ENCODE assay signal across 18 cellular contexts in genomic region chr4:93184093-93184492, GRCh38.
DNase-seq lines count a peak whose midpoint lies in the region; ATAC-seq and FAIRE-seq lines count a peak whose summit lies in the region.
"Had no signal": no experiment of that assay in that cellular context is flagged by ENCODE, and none has a peak within 500 bp of the region (broad histone marks: within the 10 kb centered on the region; RNA-seq: fewer than 3 reads in every experiment).

No MANE protein-coding gene starts in this region.

- H3K9me3 Mint-ChIP-seq in naive thymus-derived CD8-positive, alpha-beta T cell, result peaks cover 0 to 17% (median 7%) of the 10 kb centered on the region in 9 donors
- H3K9me3 Mint-ChIP-seq: activated naive CD4-positive, alpha-beta T cell treated with anti-CD3 and anti-CD28 coated beads, Interleukin-2, amount 50 U/mL, for 24 hours had no signal

- ATAC-seq in esophagus mucosa (peak; percentile 90), HG03460 (IDR thresholded peaks at IDR 0.05; ENCODE audit: unreplicated experiment) (no peak)
- no peak for ATAC-seq in naive thymus-derived CD8-positive, alpha-beta T cell
- ATAC-seq: heart right ventricle; left ventricle myocardium superior; natural killer cell treated with Interleukin-12 subunit alpha and Interleukin-12 subunit beta and Interleukin-15 and Interleukin-18, amount 100 ng/mL, for 72 hours had no signal

- no peaks in the 10 kb centered on the region for H3K27me3 Mint-ChIP-seq in naive thymus-derived CD8-positive, alpha-beta T cell
- H3K27me3 Mint-ChIP-seq: activated naive CD4-positive, alpha-beta T cell treated with anti-CD3 and anti-CD28 coated beads, Interleukin-2, amount 50 U/mL, for 24 hours; CD4-positive, alpha-beta memory T cell; natural killer cell treated with Interleukin-12 subunit alpha and Interleukin-12 subunit beta and Interleukin-15 and Interleukin-18, amount 100 ng/mL, for 72 hours had no signal

- DNase-seq in NCI-H2196 (lab: John Stamatoyannopoulos, UW; ENCODE audit: unreplicated experiment), result peak; percentile 19
- DNase-seq in NCI-H2196 treated with DMSO at 0.1 percent for 48 hours (lab: John Stamatoyannopoulos, UW; ENCODE audit: unreplicated experiment), result no peak
- peak; percentile 91 for DNase-seq in NCI-H345 treated with DMSO at 0.1 percent for 48 hours (lab: John Stamatoyannopoulos, UW; ENCODE audit: unreplicated experiment)
- no peak for DNase-seq in urothelium cell line (ENCODE audit: low spot score)
- no peak for DNase-seq in naive thymus-derived CD8-positive, alpha-beta T cell
- DNase-seq in iPS-NIHi7 (ENCODE audit: extremely low spot score), result no peak
- DNase-seq: activated CD4-positive, CD25-positive, alpha-beta regulatory T cell; activated CD8-positive, alpha-beta memory T cell treated with anti-CD3 and anti-CD28 coated beads, Interleukin-2, amount 50 U/mL, for 4 hours; CD4-positive, alpha-beta memory T cell; cerebellar nuclear complex; heart right ventricle; left ventricle myocardium superior; MG63 had no signal

- H3K36me3 Mint-ChIP-seq in naive thymus-derived CD8-positive, alpha-beta T cell, result no peaks in the 10 kb centered on the region
- H3K36me3 Mint-ChIP-seq: activated naive CD4-positive, alpha-beta T cell treated with anti-CD3 and anti-CD28 coated beads, Interleukin-2, amount 50 U/mL, for 24 hours; CD4-positive, alpha-beta memory T cell had no signal

- FAIRE-seq in urothelium cell line (lab: Jason Lieb, UNC), result peak; percentile 48
- FAIRE-seq: A204.1 had no signal

- H3K27ac Mint-ChIP-seq in naive thymus-derived CD8-positive, alpha-beta T cell, result no peak overlapping the region
- H3K27ac Mint-ChIP-seq: activated naive CD4-positive, alpha-beta T cell treated with anti-CD3 and anti-CD28 coated beads, Interleukin-2, amount 50 U/mL, for 24 hours; CD4-positive, alpha-beta memory T cell; natural killer cell treated with Interleukin-12 subunit alpha and Interleukin-12 subunit beta and Interleukin-15 and Interleukin-18, amount 100 ng/mL, for 72 hours had no signal

- no peak overlapping the region for H3K4me3 Mint-ChIP-seq in naive thymus-derived CD8-positive, alpha-beta T cell
- H3K4me3 Mint-ChIP-seq: activated naive CD4-positive, alpha-beta T cell treated with anti-CD3 and anti-CD28 coated beads, Interleukin-2, amount 50 U/mL, for 24 hours; CD4-positive, alpha-beta memory T cell; natural killer cell treated with Interleukin-12 subunit alpha and Interleukin-12 subunit beta and Interleukin-15 and Interleukin-18, amount 100 ng/mL, for 72 hours had no signal

- POLR2A ChIA-PET in naive thymus-derived CD8-positive, alpha-beta T cell (lab: Charles Lee), result no interaction called here

- H3K4me1 Mint-ChIP-seq in naive thymus-derived CD8-positive, alpha-beta T cell, result no peaks in the 10 kb centered on the region
- H3K4me1 Mint-ChIP-seq: activated naive CD4-positive, alpha-beta T cell treated with anti-CD3 and anti-CD28 coated beads, Interleukin-2, amount 50 U/mL, for 24 hours; CD4-positive, alpha-beta memory T cell had no signal

Comparison
In these comparisons a context has a peak if more than half of its experiments do, and no peak if none do; other contexts are left out.
1. DNase-seq: peak in NCI-H2196 (single experiment) and NCI-H345 treated with DMSO at 0.1 percent for 48 hours (single experiment); none in NCI-H2196 treated with DMSO at 0.1 percent for 48 hours (single experiment), urothelium cell line (single experiment), naive thymus-derived CD8-positive, alpha-beta T cell (0 of 10) and iPS-NIHi7 (single experiment).